35 cellular contexts compared by ENCODE assay signal in the genomic region with DNA sequence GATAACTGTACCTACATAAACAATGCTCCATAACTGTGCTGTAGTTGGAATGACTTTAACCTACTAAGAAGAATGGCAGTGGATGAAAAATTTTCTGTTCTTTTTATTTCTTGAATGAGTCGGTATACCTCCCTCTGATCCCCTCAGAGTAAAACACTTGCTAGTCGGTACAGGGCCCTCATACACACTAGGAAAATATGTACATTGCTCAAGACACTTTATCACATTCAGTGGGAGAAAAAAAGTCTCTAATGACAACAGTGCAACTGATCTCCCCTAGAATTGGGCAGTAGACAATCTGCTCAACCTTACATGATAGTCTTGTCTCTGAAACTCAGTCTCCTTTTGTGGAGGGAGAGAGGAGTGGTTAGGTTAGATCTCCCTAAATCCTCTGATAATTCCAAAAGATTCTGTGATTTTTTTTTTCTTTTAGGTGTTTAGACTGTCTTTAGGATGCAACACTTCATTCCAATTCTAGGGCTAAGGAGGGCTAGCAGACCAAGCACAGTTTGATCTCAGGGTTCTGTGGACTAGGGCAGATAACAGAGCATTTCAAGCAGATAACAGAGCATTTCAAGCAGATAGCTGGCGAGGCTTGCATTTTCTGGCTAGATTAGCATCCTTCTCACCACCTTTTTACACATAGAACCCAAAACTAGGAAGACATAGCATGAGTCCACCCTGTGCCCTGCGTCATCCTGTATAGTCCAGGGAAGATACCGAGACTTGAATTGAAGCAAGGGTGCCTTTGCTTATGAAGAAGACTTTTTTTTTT.
DNase-seq lines count a peak whose midpoint lies in the region; ATAC-seq and TF ChIP-seq lines count a peak whose summit lies in the region.
"Had no signal": no experiment of that assay in that cellular context is flagged by ENCODE, and none has a peak within 500 bp of the region (broad histone marks: within the 10 kb centered on the region; RNA-seq: fewer than 3 reads in every experiment).

No MANE protein-coding gene starts in this region.

- H3K27ac Mint-ChIP-seq in activated naive CD8-positive, alpha-beta T cell treated with anti-CD3 and anti-CD28 coated beads, Interleukin-2, amount 10 ng/mL, durations not matched to agents 7 days and 5 days = peak overlapping the region; percentile 14
- no peak overlapping the region for H3K27ac Mint-ChIP-seq in activated naive CD8-positive, alpha-beta T cell treated with anti-CD3 and anti-CD28 coated beads, Interleukin-2, amount 50 U/mL, for 24 hours
- H3K27ac Mint-ChIP-seq in T-cell = peak overlapping the region; percentile 25 to 29
- no peak overlapping the region for H3K27ac Mint-ChIP-seq in T-helper 2 cell treated with Interferon-gamma antibody and Interleukin-4, amounts not matched to agents 5 μg/mL and 100 μg/mL, for 36 hours
- H3K27ac Mint-ChIP-seq: activated CD8-positive, alpha-beta T cell treated with anti-CD3 and anti-CD28 coated beads for 36 hours; activated T-helper 1 cell treated with anti-CD3 and anti-CD28 coated beads, Interleukin-12 subunit alpha, Interleukin-12 subunit beta, Interleukin-2, Interleukin-4 antibody, amounts not matched to agents 30 ng/mL and 10 ng/mL and 1 ng/mL, durations not matched to agents 14 hours and 24 hours and 36 hours; dendritic cell treated with granulocyte-macrophage colony-stimulating factor and Interleukin-4, amounts not matched to agents 40 ng/mL and 50 ng/mL, for 4 days had no signal

- no peak overlapping the region for H3K4me3 Mint-ChIP-seq in activated naive CD8-positive, alpha-beta T cell treated with anti-CD3 and anti-CD28 coated beads, Interleukin-2, amount 10 ng/mL, durations not matched to agents 7 days and 5 days
- H3K4me3 Mint-ChIP-seq in activated naive CD8-positive, alpha-beta T cell treated with anti-CD3 and anti-CD28 coated beads, Interleukin-2, amount 50 U/mL, for 24 hours = no peak overlapping the region
- no peak overlapping the region for H3K4me3 Mint-ChIP-seq in T-cell
- no peak overlapping the region for H3K4me3 Mint-ChIP-seq in T-helper 2 cell treated with Interferon-gamma antibody and Interleukin-4, amounts not matched to agents 5 μg/mL and 100 μg/mL, for 36 hours
- H3K4me3 Mint-ChIP-seq: activated CD8-positive, alpha-beta T cell treated with anti-CD3 and anti-CD28 coated beads for 36 hours; activated T-helper 1 cell treated with anti-CD3 and anti-CD28 coated beads, Interleukin-12 subunit alpha, Interleukin-12 subunit beta, Interleukin-2, Interleukin-4 antibody, amounts not matched to agents 30 ng/mL and 10 ng/mL and 1 ng/mL, durations not matched to agents 14 hours and 24 hours and 36 hours; dendritic cell treated with granulocyte-macrophage colony-stimulating factor and Interleukin-4, amounts not matched to agents 40 ng/mL and 50 ng/mL, for 4 days; natural killer cell had no signal

- POLR2A ChIA-PET in activated naive CD8-positive, alpha-beta T cell treated with anti-CD3 and anti-CD28 coated beads, Interleukin-2, amount 10 ng/mL, durations not matched to agents 7 days and 5 days (lab: Charles Lee) = no interaction called here
- POLR2A ChIA-PET in T-cell (lab: Charles Lee) = interaction anchor here (0.5 to 0.6 kb wide), 2 partner anchors 58 to 1001 kb away, joined by 3 to 5 read pairs; no protein-coding TSS in a partner anchor

- no peaks in the 10 kb centered on the region for H3K9me3 Mint-ChIP-seq in activated naive CD8-positive, alpha-beta T cell treated with anti-CD3 and anti-CD28 coated beads, Interleukin-2, amount 10 ng/mL, durations not matched to agents 7 days and 5 days
- no peaks in the 10 kb centered on the region for H3K9me3 Mint-ChIP-seq in activated naive CD8-positive, alpha-beta T cell treated with anti-CD3 and anti-CD28 coated beads, Interleukin-2, amount 50 U/mL, for 24 hours
- no peaks in the 10 kb centered on the region for H3K9me3 Mint-ChIP-seq in T-cell
- H3K9me3 Mint-ChIP-seq in T-helper 2 cell treated with Interferon-gamma antibody and Interleukin-4, amounts not matched to agents 5 μg/mL and 100 μg/mL, for 36 hours = no peaks in the 10 kb centered on the region
- H3K9me3 Mint-ChIP-seq: activated CD8-positive, alpha-beta T cell treated with anti-CD3 and anti-CD28 coated beads for 36 hours; dendritic cell treated with granulocyte-macrophage colony-stimulating factor and Interleukin-4, amounts not matched to agents 40 ng/mL and 50 ng/mL, for 4 days had no signal

- peaks cover 15% of the 10 kb centered on the region for H3K4me1 Mint-ChIP-seq in activated naive CD8-positive, alpha-beta T cell treated with anti-CD3 and anti-CD28 coated beads, Interleukin-2, amount 10 ng/mL, durations not matched to agents 7 days and 5 days
- peaks cover 23% of the 10 kb centered on the region for H3K4me1 Mint-ChIP-seq in activated naive CD8-positive, alpha-beta T cell treated with anti-CD3 and anti-CD28 coated beads, Interleukin-2, amount 50 U/mL, for 24 hours
- H3K4me1 Mint-ChIP-seq in T-cell = peaks cover 25 to 37% (median 32%) of the 10 kb centered on the region in 3 donors
- peaks cover 25% of the 10 kb centered on the region for H3K4me1 Mint-ChIP-seq in T-helper 2 cell treated with Interferon-gamma antibody and Interleukin-4, amounts not matched to agents 5 μg/mL and 100 μg/mL, for 36 hours (ENCODE audit: low read depth)

- no peaks in the 10 kb centered on the region for H3K27me3 ChIP-seq in foreskin keratinocyte
- H3K27me3 ChIP-seq: stomach, thyroid gland, vagina had no signal

- no peak for TF ChIP-seq CTCF in foreskin keratinocyte (conservative IDR thresholded peaks at IDR 0.05)

- CTCF ChIA-PET in T-cell (lab: Charles Lee) = interaction anchor here (0.6 to 1.0 kb wide), 2 partner anchors 11 to 100 kb away, joined by 3 read pairs; a partner anchor contains a TSS

- no peak for ATAC-seq in activated naive CD8-positive, alpha-beta T cell treated with anti-CD3 and anti-CD28 coated beads, Interleukin-2, amount 10 ng/mL, durations not matched to agents 7 days and 5 days (ENCODE audit: low read depth)
- ATAC-seq in activated naive CD8-positive, alpha-beta T cell treated with anti-CD3 and anti-CD28 coated beads, Interleukin-2, amount 50 U/mL, for 24 hours = no peak
- no peak for ATAC-seq in T-cell (replicated peaks in 1 of 4)
- no peak for ATAC-seq in foreskin keratinocyte
- ATAC-seq: A549; activated CD8-positive, alpha-beta T cell treated with anti-CD3 and anti-CD28 coated beads for 36 hours; esophagus mucosa; lower lobe of right lung; psoas muscle; sciatic nerve had no signal

- no peaks in the 10 kb centered on the region for H3K27me3 Mint-ChIP-seq in activated naive CD8-positive, alpha-beta T cell treated with anti-CD3 and anti-CD28 coated beads, Interleukin-2, amount 10 ng/mL, durations not matched to agents 7 days and 5 days
- no peaks in the 10 kb centered on the region for H3K27me3 Mint-ChIP-seq in activated naive CD8-positive, alpha-beta T cell treated with anti-CD3 and anti-CD28 coated beads, Interleukin-2, amount 50 U/mL, for 24 hours
- no peaks in the 10 kb centered on the region for H3K27me3 Mint-ChIP-seq in T-cell
- H3K27me3 Mint-ChIP-seq in T-helper 2 cell treated with Interferon-gamma antibody and Interleukin-4, amounts not matched to agents 5 μg/mL and 100 μg/mL, for 36 hours (ENCODE audit: low read depth) = no peaks in the 10 kb centered on the region
- H3K27me3 Mint-ChIP-seq: activated CD8-positive, alpha-beta T cell treated with anti-CD3 and anti-CD28 coated beads for 36 hours had no signal

- H3K4me1 ChIP-seq in foreskin keratinocyte = peaks cover 47% of the 10 kb centered on the region
- H3K4me1 ChIP-seq: A549, lower lobe of right lung, psoas muscle, stomach, vagina had no signal

- DNase-seq in activated naive CD8-positive, alpha-beta T cell treated with anti-CD3 and anti-CD28 coated beads, Interleukin-2, amount 10 ng/mL, durations not matched to agents 7 days and 5 days = no peak
- no peak for DNase-seq in activated naive CD8-positive, alpha-beta T cell treated with anti-CD3 and anti-CD28 coated beads, Interleukin-2, amount 50 U/mL, for 24 hours
- DNase-seq in T-cell (no peak), foreskin keratinocyte (no peak), NCI-H774 (lab: John Stamatoyannopoulos, UW) (no peak), Kasumi-1 (lab: John Stamatoyannopoulos, UW) (no peak)
- no peak for DNase-seq in T-helper 2 cell treated with Interferon-gamma antibody and Interleukin-4, amounts not matched to agents 5 μg/mL and 100 μg/mL, for 36 hours (ENCODE audit: low spot score)
- no peak for DNase-seq in activated CD4-positive, alpha-beta T cell treated with anti-CD3 and anti-CD28 coated beads, Interleukin-2, amount 50 U/mL, for 1 hour
- DNase-seq: activated CD4-positive, CD25-positive, alpha-beta regulatory T cell treated with anti-CD3 and anti-CD28 coated beads, Interleukin-2, amount 50 U/mL, for 72 hours; activated CD8-positive, alpha-beta memory T cell treated with anti-CD3 and anti-CD28 coated beads, Interleukin-2, amount 50 U/mL, for 48 hours; activated CD8-positive, alpha-beta T cell treated with anti-CD3 and anti-CD28 coated beads for 36 hours; activated naive CD4-positive, alpha-beta T cell treated with anti-CD3 and anti-CD28 coated beads, Interleukin-2, amount 50 U/mL, for 16 hours; caudate nucleus; DMS53; foreskin fibroblast; GDM1; head of caudate nucleus; lower lobe of right lung; natural killer cell; NCI-H1048; NCI-H1694 treated with DMSO at 0.1 percent for 48 hours; NCI-H2171; nucleus accumbens; psoas muscle; RPMI8226; stimulated activated CD4-positive, alpha-beta T cell treated with anti-CD3 and anti-CD28 coated beads, Interleukin-12 subunit alpha, Interleukin-12 subunit beta, amount 100 ng/mL, for 4 hours; stimulated activated CD4-positive, alpha-beta T cell treated with anti-CD3 and anti-CD28 coated beads, Interleukin-2, amount 100 ng/mL, for 48 hours; stomach; thyroid gland had no signal

- H3K36me3 Mint-ChIP-seq in activated naive CD8-positive, alpha-beta T cell treated with anti-CD3 and anti-CD28 coated beads, Interleukin-2, amount 10 ng/mL, durations not matched to agents 7 days and 5 days = peaks cover 2% of the 10 kb centered on the region
- H3K36me3 Mint-ChIP-seq in activated naive CD8-positive, alpha-beta T cell treated with anti-CD3 and anti-CD28 coated beads, Interleukin-2, amount 50 U/mL, for 24 hours (ENCODE audit: low read depth) = no peaks in the 10 kb centered on the region
- no peaks in the 10 kb centered on the region for H3K36me3 Mint-ChIP-seq in T-cell
- peaks cover 2% of the 10 kb centered on the region for H3K36me3 Mint-ChIP-seq in T-helper 2 cell treated with Interferon-gamma antibody and Interleukin-4, amounts not matched to agents 5 μg/mL and 100 μg/mL, for 36 hours (ENCODE audit: low read depth)
- H3K36me3 Mint-ChIP-seq: natural killer cell had no signal

- peak overlapping the region; percentile 93 for H3K27ac ChIP-seq in foreskin keratinocyte
- H3K27ac ChIP-seq: A549, lower lobe of right lung, psoas muscle, thyroid gland, vagina had no signal

Comparison
In these comparisons a context has a peak if more than half of its experiments do, and no peak if none do; other contexts are left out.
1. H3K27ac Mint-ChIP-seq: peak in activated naive CD8-positive, alpha-beta T cell treated with anti-CD3 and anti-CD28 coated beads, Interleukin-2, amount 10 ng/mL, durations not matched to agents 7 days and 5 days (single experiment) and T-cell (2 of 2); none in activated naive CD8-positive, alpha-beta T cell treated with anti-CD3 and anti-CD28 coated beads, Interleukin-2, amount 50 U/mL, for 24 hours (single experiment) and T-helper 2 cell treated with Interferon-gamma antibody and Interleukin-4, amounts not matched to agents 5 μg/mL and 100 μg/mL, for 36 hours (single experiment).